Comparison of ENCODE assay signal across 1 cellular context in genomic region chr6:41921712-41921998, GRCh38.
A peak's percentile ranks its signal among the peaks of the same experiment; 100 is the strongest.
TF ChIP-seq lines count a peak whose summit lies in the region.

No MANE protein-coding gene starts in this region.

TF ChIP-seq in HepG2, 621 proteins besides CTCF, POLR2A, EP300 and RAD21 (continued from another document and continues in another):
- TF ChIP-seq ELK4 (CRISPR knock-in tag; IDR thresholded peaks at IDR 0.05; ENCODE audit: borderline replicate concordance) (no peak), NFYC (CRISPR knock-in tag; IDR thresholded peaks at IDR 0.05) (no peak), KAT2B (IDR thresholded peaks at IDR 0.05; ENCODE audit: borderline replicate concordance, low read depth, low read length) (no peak), AGO2 (optimal IDR thresholded peaks at IDR 0.05; ENCODE audit: low read depth, low read length) (peak; percentile 94), TEAD3 (CRISPR knock-in tag; optimal IDR thresholded peaks at IDR 0.05; ENCODE audit: borderline replicate concordance) (no peak), ZNF446 (CRISPR knock-in tag; IDR thresholded peaks at IDR 0.05) (0 out of 2 replicates have a peak, but pooled peaks have one; percentile 23), CENPX (CRISPR knock-in tag; IDR thresholded peaks at IDR 0.05) (no peak), HNRNPL (IDR thresholded peaks at IDR 0.05; ENCODE audit: low read depth, low read length) (peak; percentile 21; the same call in 1 of the 2 replicates), ZNF530 (CRISPR knock-in tag; IDR thresholded peaks at IDR 0.05; ENCODE audit: low read depth) (0 out of 2 replicates have a peak, but pooled peaks have one; percentile 9), ZNF687 (CRISPR knock-in tag; IDR thresholded peaks at IDR 0.05) (peak; percentile 61), ZBTB33 (CRISPR knock-in tag; IDR thresholded peaks at IDR 0.05) (no peak), NFE2L2 (IDR thresholded peaks at IDR 0.05; ENCODE audit: low read length) (no peak), ZNF652 (CRISPR knock-in tag; IDR thresholded peaks at IDR 0.05; ENCODE audit: borderline replicate concordance, low read depth) (no peak), NCOA2 (CRISPR knock-in tag; IDR thresholded peaks at IDR 0.05) (no peak), TGIF2 (CRISPR knock-in tag; IDR thresholded peaks at IDR 0.05) (no peak), ZNF552 (CRISPR knock-in tag; IDR thresholded peaks at IDR 0.05; ENCODE audit: borderline replicate concordance) (no peak; the same call in 1 of the 2 replicates), ZNF800 (CRISPR knock-in tag; IDR thresholded peaks at IDR 0.05) (no peak), ZBTB42 (CRISPR knock-in tag; IDR thresholded peaks at IDR 0.05) (0 out of 2 replicates have a peak, but pooled peaks have one; percentile 12), STAG1 (CRISPR knock-in tag; IDR thresholded peaks at IDR 0.05) (no peak), ZNF607 (CRISPR knock-in tag; IDR thresholded peaks at IDR 0.05; ENCODE audit: borderline replicate concordance) (0 out of 2 replicates have a peak, but pooled peaks have one; percentile 17), DR1 (CRISPR knock-in tag; IDR thresholded peaks at IDR 0.05) (no peak; the same call in 1 of the 2 replicates), CBFB (CRISPR knock-in tag; IDR thresholded peaks at IDR 0.05) (no peak), PHB2 (IDR thresholded peaks at IDR 0.05; ENCODE audit: partially characterized antibody) (no peak), MXD3 (CRISPR knock-in tag; IDR thresholded peaks at IDR 0.05) (no peak; the same call in 1 of the 2 replicates), ZNF768 (CRISPR knock-in tag; IDR thresholded peaks at IDR 0.05) (peak; percentile 27; the same call in 1 of the 2 replicates), PRDM4 (CRISPR knock-in tag; IDR thresholded peaks at IDR 0.05; ENCODE audit: borderline replicate concordance) (no peak), IRF9 (CRISPR knock-in tag; IDR thresholded peaks at IDR 0.05; ENCODE audit: borderline replicate concordance) (peak; percentile 18), SNAPC5 (CRISPR knock-in tag; IDR thresholded peaks at IDR 0.05; ENCODE audit: borderline replicate concordance) (no peak), KLF11 (CRISPR knock-in tag; IDR thresholded peaks at IDR 0.05) (no peak; the same call in 1 of the 2 replicates), ZBTB34 (CRISPR knock-in tag; IDR thresholded peaks at IDR 0.05) (0 out of 2 replicates have a peak, but pooled peaks have one; percentile 1), ARID5B (CRISPR knock-in tag; IDR thresholded peaks at IDR 0.05) (no peak), ZNF234 (CRISPR knock-in tag; conservative IDR thresholded peaks at IDR 0.05) (peak; percentile 37; the same call in 1 of the 2 replicates), CSRNP1 (CRISPR knock-in tag; IDR thresholded peaks at IDR 0.05) (no peak; the same call in 1 of the 2 replicates), MIXL1 (CRISPR knock-in tag; IDR thresholded peaks at IDR 0.05) (no peak), ELF4 (CRISPR knock-in tag; IDR thresholded peaks at IDR 0.05; ENCODE audit: borderline replicate concordance) (0 out of 2 replicates have a peak, but pooled peaks have one; percentile 11), MAX (IDR thresholded peaks at IDR 0.05) (peak; percentile 66; the same call in 1 of the 2 replicates)
